In the genomic region with DNA sequence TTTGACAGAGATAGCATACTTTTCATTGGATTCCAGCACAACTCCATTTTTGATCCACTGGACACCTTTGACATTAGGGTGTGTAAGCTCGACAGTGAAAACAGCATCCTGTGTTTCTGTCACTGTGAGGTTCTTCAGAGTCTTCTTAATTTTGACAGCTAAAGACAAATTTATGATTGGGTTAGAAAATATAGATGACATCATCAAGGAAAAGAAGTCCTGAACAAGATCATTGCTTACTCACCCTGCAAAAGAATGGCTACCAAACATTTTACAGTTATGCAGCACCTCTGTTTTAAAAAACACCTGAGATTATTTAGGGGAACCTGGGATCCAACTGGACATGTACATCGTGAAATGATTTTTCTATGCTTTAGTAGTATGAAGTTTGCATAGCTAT, we compare ENCODE assay signal across 24 cellular contexts. TPM values are rescaled to one million over a fixed set of nuclear protein-coding genes. Genes with fewer than 3 reads are reported as not detected.
DNase-seq lines count a peak whose midpoint lies in the region; ATAC-seq, FAIRE-seq and TF ChIP-seq lines count a peak whose summit lies in the region.
"Had no signal": no experiment of that assay in that cellular context is flagged by ENCODE, and none has a peak within 500 bp of the region (broad histone marks: within the 10 kb centered on the region; RNA-seq: fewer than 3 reads in every experiment).

No MANE protein-coding gene starts in this region.

- no peaks in the 10 kb centered on the region for H3K9me3 Mint-ChIP-seq in activated T-helper 2 cell treated with anti-CD3 and anti-CD28 coated beads, Interferon-gamma antibody, Interleukin-2, Interleukin-4, amounts not matched to agents 10 μg/mL and 5 μg/mL and 100 μg/mL, durations not matched to agents 14 hours and 24 hours and 36 hours
- H3K9me3 Mint-ChIP-seq: CD8-positive, alpha-beta T cell; GM23338; H9 had no signal

- no peak overlapping the region for H3K4me3 ChIP-seq in cardiac muscle cell
- H3K4me3 ChIP-seq in right atrium auricular region = no peak overlapping the region
- no peak overlapping the region for H3K4me3 ChIP-seq in K562
- H3K4me3 ChIP-seq: BLaER1, GM23338 had no signal

- H3K27ac Mint-ChIP-seq in activated T-helper 2 cell treated with anti-CD3 and anti-CD28 coated beads, Interferon-gamma antibody, Interleukin-2, Interleukin-4, amounts not matched to agents 10 μg/mL and 5 μg/mL and 100 μg/mL, durations not matched to agents 14 hours and 24 hours and 36 hours = no peak overlapping the region
- H3K27ac Mint-ChIP-seq: B cell; CD8-positive, alpha-beta T cell; GM23338; HFFc6 had no signal

- TF ChIP-seq CTCF in cardiac muscle cell (IDR thresholded peaks at IDR 0.05; ENCODE audit: low read depth, low read length) = no peak
- no peak for TF ChIP-seq CTCF in right atrium auricular region (IDR thresholded peaks at IDR 0.05)
- TF ChIP-seq CTCF in K562 (IDR thresholded peaks at IDR 0.05 in 2 of 3, conservative IDR thresholded peaks at IDR 0.05 in 1 of 3; ENCODE audit: insufficient read depth in 2 of 3, low read depth in 1 of 3, low read length in 3 of 3) = no peak
- no peak for TF ChIP-seq CTCF in GM13977 (IDR thresholded peaks at IDR 0.05; ENCODE audit: extremely low read depth, insufficient read depth, missing control alignments)

- no peak for TF ChIP-seq POLR2A in K562 (conservative IDR thresholded peaks at IDR 0.05)

- H3K36me3 ChIP-seq in cardiac muscle cell = peaks cover 100% of the 10 kb centered on the region
- H3K36me3 ChIP-seq in right atrium auricular region = peaks cover 99% of the 10 kb centered on the region
- H3K36me3 ChIP-seq in K562 (ENCODE audit: control insufficient read depth, insufficient read depth, low read length) = no peaks in the 10 kb centered on the region
- H3K36me3 ChIP-seq: BLaER1 had no signal

- H3K79me2 ChIP-seq in K562 (ENCODE audit: control insufficient read depth, insufficient read depth, low read length) = no peaks in the 10 kb centered on the region

- H3K36me3 Mint-ChIP-seq in activated T-helper 2 cell treated with anti-CD3 and anti-CD28 coated beads, Interferon-gamma antibody, Interleukin-2, Interleukin-4, amounts not matched to agents 10 μg/mL and 5 μg/mL and 100 μg/mL, durations not matched to agents 14 hours and 24 hours and 36 hours (ENCODE audit: low read depth) = peaks cover 14% of the 10 kb centered on the region

- no peaks in the 10 kb centered on the region for H3K4me1 Mint-ChIP-seq in activated T-helper 2 cell treated with anti-CD3 and anti-CD28 coated beads, Interferon-gamma antibody, Interleukin-2, Interleukin-4, amounts not matched to agents 10 μg/mL and 5 μg/mL and 100 μg/mL, durations not matched to agents 14 hours and 24 hours and 36 hours (ENCODE audit: low read depth)
- H3K4me1 Mint-ChIP-seq: B cell; CD4-positive, CD25-positive, alpha-beta regulatory T cell; GM23338; H9 had no signal

- intact Hi-C loops in K562 (cut with micrococcal nuclease) = no loop called here
- intact Hi-C loops in activated T-helper 2 cell treated with anti-CD3 and anti-CD28 coated beads, Interferon-gamma antibody, Interleukin-2, Interleukin-4, amounts not matched to agents 10 μg/mL and 5 μg/mL and 100 μg/mL, durations not matched to agents 14 hours and 24 hours and 36 hours (cut with micrococcal nuclease) = no loop called here

- ATAC-seq in K562 = no peak
- ATAC-seq: CD8-positive, alpha-beta T cell; GM23338; HCT116 had no signal

- DNase-seq in cardiac muscle cell (ENCODE audit: low read depth in 1 of 2, low spot score in 1 of 2) (no peak), right atrium auricular region (ENCODE audit: low spot score) (no peak), HTR-8/SVneo (ENCODE audit: insufficient read length, low spot score) (no peak), K562 (ENCODE audit: extremely low read depth in 1 of 4, low spot score in 3 of 4) (no peak), dedifferentiated amniotic fluid mesenchymal stem cell (ENCODE audit: extremely low spot score) (no peak), GM13977 (ENCODE audit: low spot score) (no peak)
- no peak for DNase-seq in activated T-helper 2 cell treated with anti-CD3 and anti-CD28 coated beads, Interferon-gamma antibody, Interleukin-2, Interleukin-4, amounts not matched to agents 10 μg/mL and 5 μg/mL and 100 μg/mL, durations not matched to agents 14 hours and 24 hours and 36 hours (ENCODE audit: low spot score)
- DNase-seq: Caco-2; CD4-positive, CD25-positive, alpha-beta regulatory T cell; CD8-positive, alpha-beta T cell; DMS153; DND-41; H9; HFFc6 had no signal

- FAIRE-seq in HTR-8/SVneo (lab: Jason Lieb, UNC) = peak; percentile 31
- no peak for FAIRE-seq in K562 (lab: Jason Lieb, UNC)
- FAIRE-seq: A204.1, G401.6, GM19239 had no signal

- peak overlapping the region; percentile 59 for H3K27ac ChIP-seq in cardiac muscle cell
- H3K27ac ChIP-seq in right atrium auricular region = no peak overlapping the region
- no peak overlapping the region for H3K27ac ChIP-seq in K562 (ENCODE audit: extremely low read depth, low read depth, low read length)
- H3K27ac ChIP-seq: 22Rv1, BLaER1, C4-2B had no signal

- no peak for TF ChIP-seq EP300 in K562 (IDR thresholded peaks at IDR 0.05; ENCODE audit: low read length)

- WGBS in K562 (ENCODE audit: insufficient coverage, low coverage, missing lambda C conversion rate) = 0% methylated on average over 2 of the region's 2 CpGs

- no TSS peak for BruUV-seq in K562 (replicated peaks; lab: Mats Ljungman, UMichigan)

- no peaks in the 10 kb centered on the region for H3K4me1 ChIP-seq in cardiac muscle cell (ENCODE audit: low read depth)
- H3K4me1 ChIP-seq in right atrium auricular region = peaks cover 0 to 11% of the 10 kb centered on the region in 2 donors
- H3K4me1 ChIP-seq in K562 (replicated peaks in 1 of 2; ENCODE audit: control insufficient read depth in 2 of 2, insufficient read depth in 2 of 2, low read length in 2 of 2) = no peaks in the 10 kb centered on the region
- H3K4me1 ChIP-seq: Caco-2 had no signal

- POLR2A ChIA-PET in K562 (lab: Yijun Ruan, JAX) = interaction anchor here (1.3 kb wide), 1 partner anchor 59 kb away, joined by 4 read pairs; no protein-coding TSS in a partner anchor

- in situ Hi-C loops in K562 (cut with MboI) (no loop called here), GM13977 (cut with MboI; ENCODE audit: low pct_unique_long_range_greater_than_20kb, low sequenced_read_pairs, unreplicated experiment) (no loop called here)

- no peak for TF ChIP-seq RAD21 in K562 (CRISPR knock-in tag; conservative IDR thresholded peaks at IDR 0.05 in 1 of 2, IDR thresholded peaks at IDR 0.05 in 1 of 2)

- H3K9ac ChIP-seq in K562 (ENCODE audit: insufficient read depth in 1 of 2, low read depth in 2 of 2, low read length in 2 of 2) = no peak overlapping the region
- H3K9ac ChIP-seq: BLaER1 had no signal

- no peaks in the 10 kb centered on the region for H3K27me3 Mint-ChIP-seq in activated T-helper 2 cell treated with anti-CD3 and anti-CD28 coated beads, Interferon-gamma antibody, Interleukin-2, Interleukin-4, amounts not matched to agents 10 μg/mL and 5 μg/mL and 100 μg/mL, durations not matched to agents 14 hours and 24 hours and 36 hours (ENCODE audit: low read depth)
- H3K27me3 Mint-ChIP-seq: B cell; CD4-positive, CD25-positive, alpha-beta regulatory T cell had no signal

- no peaks in the 10 kb centered on the region for H3K27me3 ChIP-seq in cardiac muscle cell
- no peaks in the 10 kb centered on the region for H3K27me3 ChIP-seq in right atrium auricular region
- no peaks in the 10 kb centered on the region for H3K27me3 ChIP-seq in K562 (ENCODE audit: control insufficient read depth in 2 of 2, insufficient read depth in 2 of 2, low read length in 2 of 2)
- H3K27me3 ChIP-seq: BLaER1 had no signal

- no peak overlapping the region for H3K4me3 Mint-ChIP-seq in activated T-helper 2 cell treated with anti-CD3 and anti-CD28 coated beads, Interferon-gamma antibody, Interleukin-2, Interleukin-4, amounts not matched to agents 10 μg/mL and 5 μg/mL and 100 μg/mL, durations not matched to agents 14 hours and 24 hours and 36 hours (ENCODE audit: low read depth)
- H3K4me3 Mint-ChIP-seq: B cell; CD4-positive, CD25-positive, alpha-beta regulatory T cell; CD8-positive, alpha-beta T cell; GM23338; H9; HFFc6 had no signal

- H4K20me1 ChIP-seq in K562 (replicated peaks; ENCODE audit: control insufficient read depth, insufficient read depth, low read length) = no peaks in the 10 kb centered on the region
- H4K20me1 ChIP-seq: BLaER1 had no signal

- CTCF ChIA-PET in K562 (lab: Yijun Ruan, JAX; ENCODE audit: low intra/inter-chr PET ratio) = no interaction called here

- no peak overlapping the region for H3K4me2 ChIP-seq in K562 (ENCODE audit: insufficient read depth, low read length)
- H3K4me2 ChIP-seq: BLaER1, GM23338 had no signal

- no peaks in the 10 kb centered on the region for H3K9me1 ChIP-seq in K562 (ENCODE audit: control insufficient read depth, insufficient read depth, low read length)

- H3K9me3 ChIP-seq in cardiac muscle cell (ENCODE audit: low read depth) (no peaks in the 10 kb centered on the region), right atrium auricular region (no peaks in the 10 kb centered on the region), K562 (replicated peaks; ENCODE audit: control insufficient read depth, insufficient read depth, low read depth, low read length) (no peaks in the 10 kb centered on the region)
- H3K9me3 ChIP-seq: Caco-2 had no signal

- H2AFZ ChIP-seq in K562 (ENCODE audit: low read depth, low read length) = no peak overlapping the region
- H2AFZ ChIP-seq: GM23338 had no signal

RNA-seq across cellular contexts. Expression of gene TTN, which starts 36.7 kb away (rescaled TPM):
- total RNA-seq in cardiac muscle cell = 473 and 1,214 TPM in 2 replicates
- 1,208 and 1,558 TPM in 2 replicates for polyA plus RNA-seq in cardiac muscle cell
- total RNA-seq in right atrium auricular region = 1,000 to 10,000 TPM; 1,330 to 3,257 TPM
- 0.02 and 0.09 TPM in 2 replicates for total RNA-seq in K562 (2011; cell fraction: chromatin; rRNA removed; ENCODE audit: low replicate concordance)
- under 0.01 TPM in 2 replicates for total RNA-seq in K562 (2011; cell fraction: nucleolus; rRNA removed)
- total RNA-seq in K562 (2011; cell fraction: nucleoplasm; rRNA removed) = under 0.01 and 0.31 TPM in 2 replicates
- under 0.01 TPM in 1 of 2 replicates, not detected in the other for total RNA-seq in K562 (2014; rRNA removed)
- total RNA-seq in K562 (2014; rRNA removed; fragmentation: Illumina TruSeq; extraction: Trizol) = under 0.01 TPM in 2 replicates
- total RNA-seq in K562 (2015; rRNA removed; fragmentation: Illumina TruSeq; extraction: Trizol) = under 0.01 and 0.07 TPM in 2 replicates
- total RNA-seq in K562 (2021) = 0.07 and 0.20 TPM in 2 replicates
- 0.01 TPM in 1 of 2 replicates, not detected in the other for polyA plus RNA-seq in K562 (2011; rRNA removed)
- 0.06 TPM in 1 of 2 replicates, not detected in the other for polyA plus RNA-seq in K562 (2011; cell fraction: cytosol; rRNA removed)
- polyA plus RNA-seq in K562 (2011; cell fraction: nucleus; rRNA removed) = under 0.01 and 0.01 TPM in 2 replicates
- 0.18 and 0.43 TPM in 2 replicates for polyA plus RNA-seq in K562 (2012)
- polyA plus RNA-seq in K562 (2014; fragmentation: Illumina TruSeq; extraction: Trizol) = not detected in 2 replicates
- under 1 TPM; 0.11 TPM for polyA plus RNA-seq in K562 (2014; fragmentation: Nextera tagmentation; extraction: Ambion mirVana)
- under 0.01 TPM in 1 of 2 replicates, not detected in the other for polyA plus RNA-seq in K562 (2014; rRNA removed)
- polyA minus RNA-seq in K562 (2011; rRNA and poly(A)+ RNA removed) = 0.06 and 0.07 TPM in 2 replicates
- not detected in 2 replicates for polyA minus RNA-seq in K562 (2011; cell fraction: cytosol; rRNA and poly(A)+ RNA removed)
- polyA minus RNA-seq in K562 (2011; cell fraction: nucleus; rRNA and poly(A)+ RNA removed) = 0.13 and 0.22 TPM in 2 replicates
- 3.3 and 3.7 TPM in 2 replicates for total RNA-seq in activated T-helper 2 cell treated with anti-CD3 and anti-CD28 coated beads, Interferon-gamma antibody, Interleukin-2, Interleukin-4, amounts not matched to agents 10 μg/mL and 5 μg/mL and 100 μg/mL, durations not matched to agents 14 hours and 24 hours and 36 hours
- total RNA-seq: H4 had no signal

Comparison
In these comparisons a context has a peak if more than half of its experiments do, and no peak if none do; other contexts are left out.
1. RNA of gene TTN, which starts 36.7 kb away (total RNA-seq): 1,330 to 3,257 TPM in right atrium auricular region and 473 to 1,214 TPM in cardiac muscle cell; 3.3 to 3.7 TPM in activated T-helper 2 cell treated with anti-CD3 and anti-CD28 coated beads, Interferon-gamma antibody, Interleukin-2, Interleukin-4, amounts not matched to agents 10 μg/mL and 5 μg/mL and 100 μg/mL, durations not matched to agents 14 hours and 24 hours and 36 hours and under 0.01 to 0.31 TPM in K562; every median in the first group is over 100 times any median in the second.